ENCODE assay signal across 1 cellular context in genomic region chr5:76952795-76953536, GRCh38.
TF ChIP-seq lines count a peak whose summit lies in the region.

Gene CRHBP (plus strand): TSS chr5:76953045. CDS start chr5:76953135, 90 bp downstream.

TF ChIP-seq in IMR-90, 13 proteins besides CTCF, POLR2A, EP300 and RAD21 (continued from another document):
- TF ChIP-seq ELK1 (IDR thresholded peaks at IDR 0.05; ENCODE audit: borderline replicate concordance, low read depth, low read length): no peak
